8 cellular contexts compared by ENCODE assay signal in genomic region chr20:45406260-45407066, GRCh38. TPM values are rescaled to one million over a fixed set of nuclear protein-coding genes. Genes with fewer than 3 reads are reported as not detected.
DNase-seq lines count a peak whose midpoint lies in the region; ATAC-seq and TF ChIP-seq lines count a peak whose summit lies in the region.

No MANE protein-coding gene starts in this region.

- peaks cover 7% of the 10 kb centered on the region for H3K27me3 Mint-ChIP-seq in IgD-negative memory B cell
- H3K27me3 Mint-ChIP-seq in brain: peaks cover 18% of the 10 kb centered on the region

- peak overlapping the region; percentile 52 to 91 (median 74) for H3K4me3 Mint-ChIP-seq in IgD-negative memory B cell
- H3K4me3 Mint-ChIP-seq in brain: peak overlapping the region; percentile 88 to 94 (median 90)

- H3K27me3 ChIP-seq in iPS-18a (ENCODE audit: control insufficient read depth, insufficient read depth, low read length): peaks cover 43% of the 10 kb centered on the region

- peaks cover 25% of the 10 kb centered on the region for H3K36me3 ChIP-seq in iPS-18a (ENCODE audit: control insufficient read depth, low read depth, low read length)

- intact Hi-C loops in sciatic nerve (cut with DNase I): no loop called here

- DNase-seq in CD1c-positive myeloid dendritic cell (ENCODE audit: extremely low spot score) (peak; percentile 63), T-helper 2 cell (peak; percentile 9 to 37 (median 29)), sciatic nerve (ENCODE audit: low spot score) (peak; percentile 87), NCI-H187 (lab: John Stamatoyannopoulos, UW) (no peak), cortex of kidney (lab: John Stamatoyannopoulos, UW) (no peak)

- H3K4me1 ChIP-seq in iPS-18a (ENCODE audit: control insufficient read depth, low read depth, low read length): no peaks in the 10 kb centered on the region

- H3K9me3 Mint-ChIP-seq in IgD-negative memory B cell (peaks cover 0 to 6% (median 2%) of the 10 kb centered on the region in 3 donors), brain (peaks cover 10 to 16% (median 12%) of the 10 kb centered on the region in 5 experiments)

- no peaks in the 10 kb centered on the region for H3K9me3 ChIP-seq in iPS-18a (ENCODE audit: control insufficient read depth, low read depth, low read length)

- H3K27ac Mint-ChIP-seq in IgD-negative memory B cell: peak overlapping the region in 1 of 3 donors; percentile 46
- H3K27ac Mint-ChIP-seq in brain: peak overlapping the region in 3 of 5 experiments; percentile 50 to 93 (median 77)

- peak in 1 of 2 experiments; percentile 9 for TF ChIP-seq CTCF in brain (conservative IDR thresholded peaks at IDR 0.05)

- peaks cover 5% of the 10 kb centered on the region for H3K36me3 Mint-ChIP-seq in IgD-negative memory B cell
- peaks cover 33% of the 10 kb centered on the region for H3K36me3 Mint-ChIP-seq in brain

- peak overlapping the region; percentile 79 for H3K9ac ChIP-seq in iPS-18a (ENCODE audit: low read length)

- peaks cover 0 to 9% (median 9%) of the 10 kb centered on the region in 3 donors for H3K4me1 Mint-ChIP-seq in IgD-negative memory B cell
- peaks cover 20% of the 10 kb centered on the region for H3K4me1 Mint-ChIP-seq in brain

- H3K27ac ChIP-seq in iPS-18a (ENCODE audit: low read length): no peak overlapping the region

- ATAC-seq in sciatic nerve: peak; percentile 73

- peak overlapping the region; percentile 88 for H3K4me3 ChIP-seq in iPS-18a (ENCODE audit: low read length)

RNA-seq across cellular contexts. Expression of gene DBNDD2, which starts 1.6 kb away (rescaled TPM):
- polyA plus RNA-seq in IgD-negative memory B cell: not detected
- 646 TPM for polyA plus RNA-seq in brain (ENCODE audit: insufficient read depth, low read depth, low replicate concordance)
- total RNA-seq in sciatic nerve: 49.0 TPM

RNA-seq across cellular contexts. Expression of gene PIGT, which starts 9.5 kb away (rescaled TPM):
- polyA plus RNA-seq in IgD-negative memory B cell (69.3 TPM), brain (ENCODE audit: insufficient read depth, low read depth, low replicate concordance) (224 TPM)
- total RNA-seq in sciatic nerve: 67.4 TPM

RNA-seq across cellular contexts. Expression of gene TP53TG5, which starts 28.3 kb away (rescaled TPM):
- polyA plus RNA-seq in IgD-negative memory B cell (not detected), brain (ENCODE audit: insufficient read depth, low read depth, low replicate concordance) (4.8 TPM)
- not detected for total RNA-seq in sciatic nerve

RNA-seq across cellular contexts. Expression of gene SYS1, which starts 43.5 kb away (rescaled TPM):
- polyA plus RNA-seq in IgD-negative memory B cell (24.4 TPM), brain (ENCODE audit: insufficient read depth, low read depth, low replicate concordance) (34.6 TPM)
- 24.0 TPM for total RNA-seq in sciatic nerve

RNA-seq across cellular contexts. Expression of gene SDC4, which starts 58.2 kb away (rescaled TPM):
- not detected for polyA plus RNA-seq in IgD-negative memory B cell
- 63.5 TPM for polyA plus RNA-seq in brain (ENCODE audit: insufficient read depth, low read depth, low replicate concordance)
- 77.7 TPM for total RNA-seq in sciatic nerve

Comparison
In these comparisons a context has a peak if more than half of its experiments do, and no peak if none do; other contexts are left out.
1. DNase-seq: peak in CD1c-positive myeloid dendritic cell (single experiment), T-helper 2 cell (5 of 5) and sciatic nerve (single experiment); none in NCI-H187 (0 of 2) and cortex of kidney (single experiment).
2. RNA of gene DBNDD2, which starts 1.6 kb away (polyA plus RNA-seq): 646 TPM in brain (single experiment); not detected in IgD-negative memory B cell (single experiment); every median in the first group is over 100 times any median in the second.